Comparison of ENCODE assay signal across 1 cellular context in genomic region chr1:27634166-27634981, GRCh38.
TF ChIP-seq lines count a peak whose summit lies in the region.

No MANE protein-coding gene starts in this region.

TF ChIP-seq in GM12878, 131 proteins besides CTCF, POLR2A, EP300 and RAD21 (continued from another document and continues in another):
- no peak for TF ChIP-seq YY1 (IDR thresholded peaks at IDR 0.05; ENCODE audit: low read depth, low read length)
- peak; percentile 51; the same call in 1 of the 2 replicates for TF ChIP-seq ZSCAN29 (IDR thresholded peaks at IDR 0.05)
- no peak for TF ChIP-seq SIN3A (IDR thresholded peaks at IDR 0.05; ENCODE audit: low read depth, low read length)
- TF ChIP-seq PKNOX1 (IDR thresholded peaks at IDR 0.05): no peak
- no peak for TF ChIP-seq CREM (IDR thresholded peaks at IDR 0.05; ENCODE audit: low read depth)
- TF ChIP-seq SREBF1 (IDR thresholded peaks at IDR 0.05; ENCODE audit: low read length): no peak
- TF ChIP-seq HCFC1 (IDR thresholded peaks at IDR 0.05; ENCODE audit: low read length): no peak
- no peak for TF ChIP-seq MYC (IDR thresholded peaks at IDR 0.05; ENCODE audit: insufficient read depth, insufficient read length, insufficient replicate concordance, low read length, severe bottlenecking)
- no peak for TF ChIP-seq SMC3 (IDR thresholded peaks at IDR 0.05; ENCODE audit: borderline replicate concordance, low read length)
- TF ChIP-seq RFX5 (IDR thresholded peaks at IDR 0.05; ENCODE audit: low read depth, low read length): no peak
- TF ChIP-seq GATAD2B (conservative IDR thresholded peaks at IDR 0.05; ENCODE audit: low read depth): peak; percentile 99
- TF ChIP-seq ELK1 (IDR thresholded peaks at IDR 0.05; ENCODE audit: low read depth, low read length): 0 out of 2 replicates have a peak, but pooled peaks have one; percentile 15
- no peak for TF ChIP-seq FOS (IDR thresholded peaks at IDR 0.05; ENCODE audit: borderline replicate concordance, extremely low read depth, insufficient read length)
- TF ChIP-seq BCL11A (IDR thresholded peaks at IDR 0.05; ENCODE audit: low read depth, low read length): peak; percentile 66; the same call in 1 of the 2 replicates
- no peak for TF ChIP-seq SIX5 (IDR thresholded peaks at IDR 0.05; ENCODE audit: low read depth, low read length, severe bottlenecking)
- 0 out of 2 replicates have a peak, but pooled peaks have one; percentile 37 for TF ChIP-seq TCF3 (IDR thresholded peaks at IDR 0.05; ENCODE audit: borderline replicate concordance, insufficient read depth, low read depth, low read length)
- TF ChIP-seq ZNF24 (IDR thresholded peaks at IDR 0.05): peak; percentile 18; the same call in 1 of the 2 replicates
- TF ChIP-seq CEBPB (IDR thresholded peaks at IDR 0.05; ENCODE audit: borderline replicate concordance in 1 of 2, low read depth in 2 of 2, low read length in 2 of 2): no peak
- no peak for TF ChIP-seq SREBF2 (IDR thresholded peaks at IDR 0.05; ENCODE audit: low read length)
- no peak for TF ChIP-seq E2F8 (IDR thresholded peaks at IDR 0.05; ENCODE audit: low read depth, partially characterized antibody)
- no peak for TF ChIP-seq BRCA1 (IDR thresholded peaks at IDR 0.05; ENCODE audit: low read depth, low read length)
- TF ChIP-seq MEF2A (IDR thresholded peaks at IDR 0.05; ENCODE audit: insufficient read depth, low read depth, low read length): no peak
- peak; percentile 99 for TF ChIP-seq IKZF1 (conservative IDR thresholded peaks at IDR 0.05)
- no peak for TF ChIP-seq ESRRA (IDR thresholded peaks at IDR 0.05; ENCODE audit: low read length)
- TF ChIP-seq NRF1 (conservative IDR thresholded peaks at IDR 0.05; ENCODE audit: low read depth, low read length): no peak
- TF ChIP-seq ZNF592 (IDR thresholded peaks at IDR 0.05): peak; percentile 71; the same call in 1 of the 2 replicates
- TF ChIP-seq RBBP5 (conservative IDR thresholded peaks at IDR 0.05): no peak
- no peak for TF ChIP-seq ZNF384 (IDR thresholded peaks at IDR 0.05; ENCODE audit: borderline replicate concordance, low read depth, low read length)
- TF ChIP-seq ATF7 (IDR thresholded peaks at IDR 0.05; ENCODE audit: low read depth): no peak
- TF ChIP-seq BCLAF1 (IDR thresholded peaks at IDR 0.05): no peak
- TF ChIP-seq SMAD5 (IDR thresholded peaks at IDR 0.05; ENCODE audit: low read depth): peak; percentile 68; the same call in 1 of the 2 replicates
- no peak for TF ChIP-seq TCF12 (IDR thresholded peaks at IDR 0.05; ENCODE audit: low read depth, low read length)
- peak; percentile 82 for TF ChIP-seq RELA (IDR thresholded peaks at IDR 0.05; ENCODE audit: borderline replicate concordance, partially characterized antibody)
- TF ChIP-seq NFYA (IDR thresholded peaks at IDR 0.05; ENCODE audit: borderline replicate concordance, low read depth, low read length): no peak
- no peak for TF ChIP-seq ASH2L (IDR thresholded peaks at IDR 0.05; ENCODE audit: borderline replicate concordance, low read depth)
- TF ChIP-seq POLR2AphosphoS5 (IDR thresholded peaks at IDR 0.05; ENCODE audit: low read length): no peak
- TF ChIP-seq E2F4 (IDR thresholded peaks at IDR 0.05; ENCODE audit: low read depth, low read length): no peak
- TF ChIP-seq EZH2 (IDR thresholded peaks at IDR 0.05; ENCODE audit: borderline replicate concordance, control insufficient read depth, low read depth, low read length): no peak
- TF ChIP-seq IRF3 (IDR thresholded peaks at IDR 0.05): no peak
- TF ChIP-seq MTA3 (IDR thresholded peaks at IDR 0.05; ENCODE audit: borderline replicate concordance, low read length): no peak
- no peak for TF ChIP-seq STAT3 (IDR thresholded peaks at IDR 0.05; ENCODE audit: low read depth, low read length)
- no peak for TF ChIP-seq PAX8 (IDR thresholded peaks at IDR 0.05)
- no peak for TF ChIP-seq SP1 (IDR thresholded peaks at IDR 0.05; ENCODE audit: low read depth, low read length)
- TF ChIP-seq RELB (IDR thresholded peaks at IDR 0.05; ENCODE audit: low read depth): peak; percentile 64; the same call in 1 of the 2 replicates
- TF ChIP-seq ATF2 (IDR thresholded peaks at IDR 0.05; ENCODE audit: low read length): no peak
